ENCODE assay signal across 31 cellular contexts in genomic region chr19:10317857-10318462, GRCh38. TPM values are rescaled to one million over a fixed set of nuclear protein-coding genes. Genes with fewer than 3 reads are reported as not detected.
"Had no signal": no experiment of that assay in that cellular context is flagged by ENCODE, and none has a peak within 500 bp of the region (broad histone marks: within the 10 kb centered on the region; RNA-seq: fewer than 3 reads in every experiment).

No MANE protein-coding gene starts in this region.

- H3K4me3 ChIP-seq: ascending aorta, breast epithelium, cardiac muscle cell, colonic mucosa, esophagus squamous epithelium, gastroesophageal sphincter had no signal

- ATAC-seq: activated naive CD4-positive, alpha-beta T cell treated with anti-CD3 and anti-CD28 coated beads, Interleukin-2, amount 50 U/mL, for 72 hours; activated T-cell treated with anti-CD3 and anti-CD28 coated beads, Interleukin-2, amount 50 U/mL, for 72 hours; gastroesophageal sphincter; WTC11 had no signal

- H3K9me3 ChIP-seq: ascending aorta, breast epithelium, colonic mucosa, esophagus squamous epithelium, gastroesophageal sphincter had no signal

- H3K27me3 ChIP-seq: ascending aorta, breast epithelium, cardiac muscle cell, colonic mucosa, esophagus squamous epithelium, gastroesophageal sphincter had no signal

- H3K27ac ChIP-seq: ascending aorta, breast epithelium, cardiac muscle cell, colonic mucosa, epithelial cell of prostate, esophagus squamous epithelium, gastroesophageal sphincter, VCaP had no signal

- FAIRE-seq: endometrium, endothelial cell of umbilical vein, TTC549 had no signal

- DNase-seq: activated CD4-positive, alpha-beta memory T cell treated with anti-CD3 and anti-CD28 coated beads, Interleukin-2, amount 10 ng/mL, durations not matched to agents 7 days and 5 days; activated CD4-positive, alpha-beta T cell treated with anti-CD3 and anti-CD28 coated beads for 1 hour; activated CD4-positive, alpha-beta T cell treated with anti-CD3 and anti-CD28 coated beads for 4 hours; activated CD4-positive, alpha-beta T cell treated with anti-CD3 and anti-CD28 coated beads, Interleukin-2, amount 10 ng/mL, durations not matched to agents 7 days and 5 days; activated CD4-positive, alpha-beta T cell treated with anti-CD3 and anti-CD28 coated beads, Interleukin-2, amount 50 U/mL, for 4 hours; activated CD8-positive, alpha-beta memory T cell treated with anti-CD3 and anti-CD28 coated beads, Interleukin-2, amount 50 U/mL, for 48 hours; activated gamma-delta T cell; activated naive CD4-positive, alpha-beta T cell; activated naive CD4-positive, alpha-beta T cell treated with anti-CD3 and anti-CD28 coated beads, Interleukin-2, amount 10 ng/mL, durations not matched to agents 7 days and 5 days; activated naive CD8-positive, alpha-beta T cell treated with anti-CD3 and anti-CD28 coated beads, Interleukin-2, amount 10 ng/mL, durations not matched to agents 7 days and 5 days; activated T-cell treated with anti-CD3 and anti-CD28 coated beads for 4 hours; activated T-cell treated with anti-CD3 and anti-CD28 coated beads, Interleukin-2, amount 50 U/mL, for 24 hours; activated T-cell treated with anti-CD3 and anti-CD28 coated beads, Interleukin-2, amount 50 U/mL, for 72 hours; central memory CD4-positive, alpha-beta T cell; cerebellar nuclear complex; colonic mucosa; effector CD8-positive, alpha-beta T cell; esophagus squamous epithelium; foreskin melanocyte; T-helper 2 cell had no signal

- H3K4me1 ChIP-seq: breast epithelium had no signal

RNA-seq across cellular contexts. Expression of gene ZGLP1, which starts 8.3 kb away (rescaled TPM):
- total RNA-seq: ascending aorta had no signal
